ENCODE assay signal across 1 cellular context in the genomic region with DNA sequence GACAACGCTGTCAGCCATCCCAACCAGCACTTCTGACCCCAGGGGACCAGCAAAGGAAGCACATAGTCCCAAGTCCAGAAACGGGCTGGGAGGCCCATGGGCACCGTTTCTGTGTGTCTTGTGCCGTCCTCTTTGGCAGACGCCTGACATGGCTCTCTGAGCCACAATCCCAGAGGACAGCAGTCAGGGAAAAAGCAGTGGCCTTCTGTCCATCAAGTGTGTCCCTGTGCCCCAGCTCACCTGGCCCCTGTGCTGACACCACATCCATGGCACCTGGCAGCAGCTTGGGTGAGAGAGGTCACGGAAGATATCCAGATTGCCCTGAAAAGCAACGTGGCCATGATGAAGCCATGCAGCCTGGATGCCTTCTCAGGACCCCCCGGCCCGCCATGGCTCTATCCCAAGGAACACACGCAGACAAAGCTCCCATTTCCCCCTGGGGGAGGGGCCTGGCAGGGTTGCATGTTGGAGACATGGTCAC.
TF ChIP-seq lines count a peak whose summit lies in the region.

No MANE protein-coding gene starts in this region.

TF ChIP-seq in K562, 482 proteins besides CTCF, POLR2A, EP300 and RAD21 (continued from another document):
- TF ChIP-seq, protein P1, sequence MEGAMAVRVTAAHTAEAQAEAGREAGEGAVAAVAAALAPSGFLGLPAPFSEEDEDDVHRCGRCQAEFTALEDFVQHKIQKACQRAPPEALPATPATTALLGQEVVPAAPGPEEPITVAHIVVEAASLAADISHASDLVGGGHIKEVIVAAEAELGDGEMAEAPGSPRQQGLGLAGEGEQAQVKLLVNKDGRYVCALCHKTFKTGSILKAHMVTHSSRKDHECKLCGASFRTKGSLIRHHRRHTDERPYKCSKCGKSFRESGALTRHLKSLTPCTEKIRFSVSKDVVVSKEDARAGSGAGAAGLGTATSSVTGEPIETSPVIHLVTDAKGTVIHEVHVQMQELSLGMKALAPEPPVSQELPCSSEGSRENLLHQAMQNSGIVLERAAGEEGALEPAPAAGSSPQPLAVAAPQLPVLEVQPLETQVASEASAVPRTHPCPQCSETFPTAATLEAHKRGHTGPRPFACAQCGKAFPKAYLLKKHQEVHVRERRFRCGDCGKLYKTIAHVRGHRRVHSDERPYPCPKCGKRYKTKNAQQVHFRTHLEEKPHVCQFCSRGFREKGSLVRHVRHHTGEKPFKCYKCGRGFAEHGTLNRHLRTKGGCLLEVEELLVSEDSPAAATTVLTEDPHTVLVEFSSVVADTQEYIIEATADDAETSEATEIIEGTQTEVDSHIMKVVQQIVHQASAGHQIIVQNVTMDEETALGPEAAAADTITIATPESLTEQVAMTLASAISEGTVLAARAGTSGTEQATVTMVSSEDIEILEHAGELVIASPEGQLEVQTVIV (CRISPR knock-in tag; IDR thresholded peaks at IDR 0.05; ENCODE audit: borderline replicate concordance): no peak
- TF ChIP-seq FOXJ3 (CRISPR knock-in tag; IDR thresholded peaks at IDR 0.05) (no peak), TAF9B (IDR thresholded peaks at IDR 0.05; ENCODE audit: partially characterized antibody) (no peak), KLF10 (CRISPR knock-in tag; IDR thresholded peaks at IDR 0.05) (no peak), DNMT1 (IDR thresholded peaks at IDR 0.05) (no peak)
